Comparison of ENCODE assay signal across 18 cellular contexts in genomic region chr6:12077021-12077420, GRCh38.
DNase-seq lines count a peak whose midpoint lies in the region; ATAC-seq and TF ChIP-seq lines count a peak whose summit lies in the region.
"Had no signal": no experiment of that assay in that cellular context is flagged by ENCODE, and none has a peak within 500 bp of the region (broad histone marks: within the 10 kb centered on the region; RNA-seq: fewer than 3 reads in every experiment).

No MANE protein-coding gene starts in this region.

- peak; percentile 56 to 71 for ATAC-seq in activated T-cell treated with anti-CD3 and anti-CD28 coated beads, Interleukin-2, amount 50 U/mL, for 4 hours
- ATAC-seq in stimulated activated naive CD8-positive, alpha-beta T cell treated with anti-CD3 and anti-CD28 coated beads, Interleukin-15, Interleukin-2, amounts not matched to agents 100 U/mL and 50 U/mL, for 24 hours, result peak; percentile 28

- in situ Hi-C loops in GM13976 (cut with MboI; ENCODE audit: low sequenced_read_pairs, unreplicated experiment), result no loop called here

- peaks cover 18% of the 10 kb centered on the region for H3K36me3 Mint-ChIP-seq in activated T-cell treated with anti-CD3 and anti-CD28 coated beads, Interleukin-2, amount 50 U/mL, for 4 hours (ENCODE audit: insufficient read depth)
- H3K36me3 Mint-ChIP-seq in activated naive CD8-positive, alpha-beta T cell treated with anti-CD3 and anti-CD28 coated beads for 36 hours, result peaks cover 23% of the 10 kb centered on the region

- peak overlapping the region; percentile 30 for H3K27ac Mint-ChIP-seq in activated naive CD8-positive, alpha-beta T cell treated with anti-CD3 and anti-CD28 coated beads for 36 hours

- H3K4me1 Mint-ChIP-seq in activated T-cell treated with anti-CD3 and anti-CD28 coated beads, Interleukin-2, amount 50 U/mL, for 4 hours (ENCODE audit: low read depth), result peaks cover 52% of the 10 kb centered on the region
- H3K4me1 Mint-ChIP-seq in activated naive CD8-positive, alpha-beta T cell treated with anti-CD3 and anti-CD28 coated beads for 36 hours, result peaks cover 55% of the 10 kb centered on the region

- H3K27me3 Mint-ChIP-seq in activated T-cell treated with anti-CD3 and anti-CD28 coated beads, Interleukin-2, amount 50 U/mL, for 4 hours (ENCODE audit: low read depth), result no peaks in the 10 kb centered on the region
- H3K27me3 Mint-ChIP-seq in activated naive CD8-positive, alpha-beta T cell treated with anti-CD3 and anti-CD28 coated beads for 36 hours, result no peaks in the 10 kb centered on the region
- H3K27me3 Mint-ChIP-seq: CD8-positive, alpha-beta memory T cell had no signal

- no peaks in the 10 kb centered on the region for H3K9me3 Mint-ChIP-seq in activated T-cell treated with anti-CD3 and anti-CD28 coated beads, Interleukin-2, amount 50 U/mL, for 4 hours
- H3K9me3 Mint-ChIP-seq in activated naive CD8-positive, alpha-beta T cell treated with anti-CD3 and anti-CD28 coated beads for 36 hours, result no peaks in the 10 kb centered on the region
- H3K9me3 Mint-ChIP-seq: CD8-positive, alpha-beta memory T cell had no signal

- DNase-seq in activated T-cell treated with anti-CD3 and anti-CD28 coated beads, Interleukin-2, amount 50 U/mL, for 4 hours, result no peak
- DNase-seq in activated T-cell treated with anti-CD3 and anti-CD28 coated beads, Interleukin-2, amount 50 U/mL, for 48 hours, result no peak
- DNase-seq in MV-4-11 (lab: John Stamatoyannopoulos, UW) (peak; percentile 13), GM13976 (ENCODE audit: low spot score) (no peak), NCI-H2227 (lab: John Stamatoyannopoulos, UW; ENCODE audit: unreplicated experiment) (no peak)
- no peak for DNase-seq in activated naive CD8-positive, alpha-beta T cell treated with anti-CD3 and anti-CD28 coated beads for 36 hours
- no peak for DNase-seq in stimulated activated naive CD8-positive, alpha-beta T cell treated with anti-CD3 and anti-CD28 coated beads, Interleukin-15, Interleukin-2, amounts not matched to agents 100 U/mL and 50 U/mL, for 24 hours
- DNase-seq: CD8-positive, alpha-beta memory T cell; DMS79; MG63; NCI-H1105 treated with DMSO at 0.1 percent for 48 hours; NCI-H1694; NCI-H2081 treated with DMSO at 0.1 percent for 48 hours; NCI-H510A; NCI-H748 treated with DMSO at 0.1 percent for 48 hours; NK-92 treated with Interleukin-12 subunit alpha and Interleukin-12 subunit beta, amount 100 ng/mL, for 24 hours; OCI-M1; SHP77 had no signal

- H3K4me3 Mint-ChIP-seq in activated T-cell treated with anti-CD3 and anti-CD28 coated beads, Interleukin-2, amount 50 U/mL, for 4 hours, result no peak overlapping the region
- H3K4me3 Mint-ChIP-seq in activated naive CD8-positive, alpha-beta T cell treated with anti-CD3 and anti-CD28 coated beads for 36 hours, result no peak overlapping the region
- H3K4me3 Mint-ChIP-seq: CD8-positive, alpha-beta memory T cell had no signal

- no peak for TF ChIP-seq CTCF in GM13976 (IDR thresholded peaks at IDR 0.05; ENCODE audit: borderline replicate concordance, control extremely low read depth, extremely low read depth, insufficient read depth, missing control alignments)
